16 cellular contexts compared by ENCODE assay signal in the genomic region with DNA sequence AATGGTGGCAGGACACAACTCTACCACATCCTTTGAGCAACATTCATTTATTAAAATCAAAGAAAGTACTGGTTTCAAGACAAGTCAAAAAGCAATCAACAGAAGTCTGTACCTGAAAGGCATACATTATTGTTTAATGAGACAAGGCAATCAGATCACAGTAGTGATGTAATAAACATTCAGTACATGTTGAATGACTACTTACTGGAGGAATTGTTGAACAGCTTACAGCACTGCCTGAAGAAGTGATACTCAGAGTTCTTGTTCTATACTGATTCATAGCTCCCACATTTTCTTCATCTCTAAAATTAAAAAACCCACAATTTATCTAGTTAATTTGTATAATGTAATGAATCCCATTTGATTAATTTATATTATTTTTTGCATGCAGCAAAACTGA. TPM values are rescaled to one million over a fixed set of nuclear protein-coding genes. Genes with fewer than 3 reads are reported as not detected.
DNase-seq lines count a peak whose midpoint lies in the region; ATAC-seq and TF ChIP-seq lines count a peak whose summit lies in the region.
"Had no signal": no experiment of that assay in that cellular context is flagged by ENCODE, and none has a peak within 500 bp of the region (broad histone marks: within the 10 kb centered on the region; RNA-seq: fewer than 3 reads in every experiment).

No MANE protein-coding gene starts in this region.

- H3K4me1 Mint-ChIP-seq in activated naive CD4-positive, alpha-beta T cell treated with anti-CD3 and anti-CD28 coated beads, Interleukin-2, amount 50 U/mL, for 24 hours: peaks cover 35% of the 10 kb centered on the region
- H3K4me1 Mint-ChIP-seq in T-helper 17 cell: peaks cover 12% of the 10 kb centered on the region
- H3K4me1 Mint-ChIP-seq in stimulated activated memory B cell treated with anti-CD40 and anti-IgM and Interleukin-4, amounts not matched to agents 10 μg/mL and 1 μg/mL and 100 μg/mL, for 72 hours: peaks cover 13% of the 10 kb centered on the region

- H3K9me3 ChIP-seq in T-helper 17 cell (ENCODE audit: control insufficient read depth, low read length, poor library complexity, severe bottlenecking) (no peaks in the 10 kb centered on the region), right lobe of liver (no peaks in the 10 kb centered on the region)
- H3K9me3 ChIP-seq: MG63 had no signal

- ATAC-seq in T-helper 17 cell (no peak), right lobe of liver (no peak)
- no peak for ATAC-seq in stimulated activated memory B cell treated with anti-CD40 and anti-IgM and Interleukin-4, amounts not matched to agents 10 μg/mL and 1 μg/mL and 100 μg/mL, for 72 hours

- DNase-seq in activated naive CD4-positive, alpha-beta T cell (lab: John Stamatoyannopoulos, UW): no peak
- DNase-seq in T-helper 17 cell (no peak), fibroblast of mammary gland (ENCODE audit: low read depth) (peak; percentile 41), GM10266 (ENCODE audit: extremely low spot score) (no peak), activated gamma-delta T cell treated with Interleukin-2 at 50 U/mL for 16 hours (no peak), right lobe of liver (no peak)
- DNase-seq: activated B cell treated with CpG ODN at 0.5 μM for 24 hours, aorta, GOT3, MG63, NCI-H2029 treated with DMSO at 0.1 percent for 48 hours, NCI-H526 treated with DMSO at 0.1 percent for 48 hours, posterior cingulate gyrus had no signal

- intact Hi-C loops in right lobe of liver (cut with DNase I): no loop called here

- H3K36me3 ChIP-seq in right lobe of liver: peaks cover 0 to 56% (median 13%) of the 10 kb centered on the region in 4 donors

- no peak for TF ChIP-seq POLR2A in right lobe of liver (IDR thresholded peaks at IDR 0.05)

- H3K4me3 ChIP-seq in fibroblast of mammary gland (ENCODE audit: control insufficient read depth, low read depth, low read length): no peak overlapping the region
- no peak overlapping the region for H3K4me3 ChIP-seq in right lobe of liver
- H3K4me3 ChIP-seq: MG63 had no signal

- H3K27me3 Mint-ChIP-seq in activated naive CD4-positive, alpha-beta T cell treated with anti-CD3 and anti-CD28 coated beads, Interleukin-2, amount 50 U/mL, for 24 hours: no peaks in the 10 kb centered on the region
- no peaks in the 10 kb centered on the region for H3K27me3 Mint-ChIP-seq in T-helper 17 cell
- H3K27me3 Mint-ChIP-seq in stimulated activated memory B cell treated with anti-CD40 and anti-IgM and Interleukin-4, amounts not matched to agents 10 μg/mL and 1 μg/mL and 100 μg/mL, for 72 hours: no peaks in the 10 kb centered on the region
- H3K27me3 Mint-ChIP-seq: activated B cell treated with CpG ODN at 0.5 μM for 24 hours had no signal

- TF ChIP-seq CTCF in fibroblast of mammary gland (conservative IDR thresholded peaks at IDR 0.05; ENCODE audit: control insufficient read depth, insufficient read depth, low read depth, low read length) (no peak), GM10266 (IDR thresholded peaks at IDR 0.05; ENCODE audit: control insufficient read depth, insufficient read depth, low read depth, missing control alignments) (no peak), right lobe of liver (IDR thresholded peaks at IDR 0.05) (no peak)

- H3K9me3 Mint-ChIP-seq in activated naive CD4-positive, alpha-beta T cell treated with anti-CD3 and anti-CD28 coated beads, Interleukin-2, amount 50 U/mL, for 24 hours: no peaks in the 10 kb centered on the region
- H3K9me3 Mint-ChIP-seq in stimulated activated memory B cell treated with anti-CD40 and anti-IgM and Interleukin-4, amounts not matched to agents 10 μg/mL and 1 μg/mL and 100 μg/mL, for 72 hours: no peaks in the 10 kb centered on the region
- H3K9me3 Mint-ChIP-seq: activated B cell treated with CpG ODN at 0.5 μM for 24 hours had no signal

- no peak overlapping the region for H3K27ac ChIP-seq in right lobe of liver

- H3K4me1 ChIP-seq in right lobe of liver: no peaks in the 10 kb centered on the region

- H3K27ac Mint-ChIP-seq in activated naive CD4-positive, alpha-beta T cell treated with anti-CD3 and anti-CD28 coated beads, Interleukin-2, amount 50 U/mL, for 24 hours: peak overlapping the region; percentile 46
- H3K27ac Mint-ChIP-seq in T-helper 17 cell: peak overlapping the region; percentile 63
- peak overlapping the region; percentile 27 for H3K27ac Mint-ChIP-seq in stimulated activated memory B cell treated with anti-CD40 and anti-IgM and Interleukin-4, amounts not matched to agents 10 μg/mL and 1 μg/mL and 100 μg/mL, for 72 hours
- H3K27ac Mint-ChIP-seq: activated B cell treated with CpG ODN at 0.5 μM for 24 hours had no signal

- H3K4me3 Mint-ChIP-seq in activated naive CD4-positive, alpha-beta T cell treated with anti-CD3 and anti-CD28 coated beads, Interleukin-2, amount 50 U/mL, for 24 hours: no peak overlapping the region
- H3K4me3 Mint-ChIP-seq in T-helper 17 cell: no peak overlapping the region
- no peak overlapping the region for H3K4me3 Mint-ChIP-seq in stimulated activated memory B cell treated with anti-CD40 and anti-IgM and Interleukin-4, amounts not matched to agents 10 μg/mL and 1 μg/mL and 100 μg/mL, for 72 hours
- H3K4me3 Mint-ChIP-seq: activated B cell treated with CpG ODN at 0.5 μM for 24 hours had no signal

- H3K27me3 ChIP-seq in right lobe of liver: no peaks in the 10 kb centered on the region
- H3K27me3 ChIP-seq: MG63 had no signal

- H3K36me3 Mint-ChIP-seq in activated naive CD4-positive, alpha-beta T cell treated with anti-CD3 and anti-CD28 coated beads, Interleukin-2, amount 50 U/mL, for 24 hours: peaks cover 10% of the 10 kb centered on the region
- peaks cover 7% of the 10 kb centered on the region for H3K36me3 Mint-ChIP-seq in T-helper 17 cell (ENCODE audit: low read depth)
- H3K36me3 Mint-ChIP-seq in stimulated activated memory B cell treated with anti-CD40 and anti-IgM and Interleukin-4, amounts not matched to agents 10 μg/mL and 1 μg/mL and 100 μg/mL, for 72 hours: peaks cover 25% of the 10 kb centered on the region

RNA-seq across cellular contexts. Expression of a gene that starts 18.2 kb away (rescaled TPM):
- 10 to 100 TPM; 16.9 to 27.2 TPM for total RNA-seq in T-helper 17 cell
- 10 to 100 TPM in 3 of 6 experiments, 1 to 10 TPM in 3; 7.0 to 17.6 (median 10.4) TPM for total RNA-seq in right lobe of liver

RNA-seq across cellular contexts. Expression of a gene that starts 22.4 kb away (rescaled TPM):
- total RNA-seq in T-helper 17 cell (not detected), right lobe of liver (not detected)
- total RNA-seq: activated B cell treated with CpG ODN at 0.5 μM for 24 hours, aorta, RPMI7951 had no signal
